Comparison of ENCODE assay signal across 9 cellular contexts in genomic region chr2:47033102-47033880, GRCh38.
A peak's percentile ranks its signal among the peaks of the same experiment; 100 is the strongest.
DNase-seq lines count a peak whose midpoint lies in the region; ATAC-seq and TF ChIP-seq lines count a peak whose summit lies in the region.
"Had no signal": no experiment of that assay in that cellular context is flagged by ENCODE, and none has a peak within 500 bp of the region (broad histone marks: within the 10 kb centered on the region; RNA-seq: fewer than 3 reads in every experiment).

No MANE protein-coding gene starts in this region.

- H3K27ac Mint-ChIP-seq in stimulated activated naive CD8-positive, alpha-beta T cell treated with anti-CD3 and anti-CD28 coated beads, Interleukin-15, Interleukin-2, amounts not matched to agents 100 ng/mL and 50 ng/mL, for 24 hours, result peak overlapping the region; percentile 31
- H3K27ac Mint-ChIP-seq in stimulated activated naive CD8-positive, alpha-beta T cell treated with anti-CD3 and anti-CD28 coated beads, Interleukin-15, amount 100 ng/mL, for 72 hours, result peak overlapping the region in 1 of 2 donors; percentile 15

- H3K4me3 Mint-ChIP-seq in stimulated activated naive CD8-positive, alpha-beta T cell treated with anti-CD3 and anti-CD28 coated beads, Interleukin-15, Interleukin-2, amounts not matched to agents 100 ng/mL and 50 ng/mL, for 24 hours, result no peak overlapping the region
- no peak overlapping the region for H3K4me3 Mint-ChIP-seq in stimulated activated naive CD8-positive, alpha-beta T cell treated with anti-CD3 and anti-CD28 coated beads, Interleukin-15, amount 100 ng/mL, for 72 hours

- no peaks in the 10 kb centered on the region for H3K27me3 Mint-ChIP-seq in stimulated activated naive CD8-positive, alpha-beta T cell treated with anti-CD3 and anti-CD28 coated beads, Interleukin-15, Interleukin-2, amounts not matched to agents 100 ng/mL and 50 ng/mL, for 24 hours
- no peaks in the 10 kb centered on the region for H3K27me3 Mint-ChIP-seq in stimulated activated naive CD8-positive, alpha-beta T cell treated with anti-CD3 and anti-CD28 coated beads, Interleukin-15, amount 100 ng/mL, for 72 hours

- H3K36me3 ChIP-seq in muscle layer of colon (ENCODE audit: insufficient read depth, low read length), result peaks cover 44% of the 10 kb centered on the region

- no peak for ATAC-seq in stimulated activated naive CD8-positive, alpha-beta T cell treated with anti-CD3 and anti-CD28 coated beads, Interleukin-15, amount 100 ng/mL, for 72 hours
- ATAC-seq in GM19035 (IDR thresholded peaks at IDR 0.05; ENCODE audit: unreplicated experiment) (no peak), GM19455 (IDR thresholded peaks at IDR 0.05; ENCODE audit: unreplicated experiment) (no peak), HG03460 (IDR thresholded peaks at IDR 0.05; ENCODE audit: unreplicated experiment) (no peak)

- H3K27me3 ChIP-seq in muscle layer of colon (ENCODE audit: control insufficient read depth in 1 of 2, insufficient read depth in 2 of 2, low read length in 2 of 2), result no peaks in the 10 kb centered on the region

- H3K4me1 ChIP-seq in muscle layer of colon (ENCODE audit: insufficient read depth, low read length), result peaks cover 75% of the 10 kb centered on the region

- H3K4me3 ChIP-seq in cardiac fibroblast (replicated peaks in 1 of 2; ENCODE audit: low read depth in 2 of 2, low read length in 2 of 2) (peak overlapping the region in 1 of 2 donors; percentile 16), muscle layer of colon (ENCODE audit: low read depth in 1 of 2, low read length in 2 of 2) (peak overlapping the region in 1 of 2 donors; percentile 10)

- H3K36me3 Mint-ChIP-seq in stimulated activated naive CD8-positive, alpha-beta T cell treated with anti-CD3 and anti-CD28 coated beads, Interleukin-15, Interleukin-2, amounts not matched to agents 100 ng/mL and 50 ng/mL, for 24 hours (ENCODE audit: low read depth), result peaks cover 21% of the 10 kb centered on the region

- peak overlapping the region; percentile 90 for H3K27ac ChIP-seq in muscle layer of colon (ENCODE audit: low read depth, low read length)

- H3K9me3 ChIP-seq in muscle layer of colon (ENCODE audit: low read length), result no peaks in the 10 kb centered on the region

- H3K4me1 Mint-ChIP-seq in stimulated activated naive CD8-positive, alpha-beta T cell treated with anti-CD3 and anti-CD28 coated beads, Interleukin-15, Interleukin-2, amounts not matched to agents 100 ng/mL and 50 ng/mL, for 24 hours (ENCODE audit: low read depth), result peaks cover 14% of the 10 kb centered on the region
- H3K4me1 Mint-ChIP-seq in stimulated activated naive CD8-positive, alpha-beta T cell treated with anti-CD3 and anti-CD28 coated beads, Interleukin-15, amount 100 ng/mL, for 72 hours, result peaks cover 39% of the 10 kb centered on the region

- DNase-seq in stimulated activated naive CD8-positive, alpha-beta T cell treated with anti-CD3 and anti-CD28 coated beads, Interleukin-15, amount 100 ng/mL, for 72 hours, result no peak
- DNase-seq in cardiac fibroblast (ENCODE audit: low read depth in 2 of 2) (peak; percentile 21 to 34), SIG-M5 treated with dmso at 0.1 percent for 504 hours (lab: John Stamatoyannopoulos, UW; ENCODE audit: unreplicated experiment) (no peak)
- DNase-seq: activated CD4-positive, alpha-beta T cell treated with anti-CD3 and anti-CD28 coated beads, Interleukin-2, amount 50 U/mL, for 4 hours had no signal

- H3K9me3 Mint-ChIP-seq in stimulated activated naive CD8-positive, alpha-beta T cell treated with anti-CD3 and anti-CD28 coated beads, Interleukin-15, Interleukin-2, amounts not matched to agents 100 ng/mL and 50 ng/mL, for 24 hours, result no peaks in the 10 kb centered on the region
- H3K9me3 Mint-ChIP-seq in stimulated activated naive CD8-positive, alpha-beta T cell treated with anti-CD3 and anti-CD28 coated beads, Interleukin-15, amount 100 ng/mL, for 72 hours, result no peaks in the 10 kb centered on the region

- H3K9ac ChIP-seq in muscle layer of colon (ENCODE audit: low read length), result peak overlapping the region; percentile 41

- no peak for TF ChIP-seq CTCF in cardiac fibroblast (IDR thresholded peaks at IDR 0.05; ENCODE audit: low read depth, low read length)

Comparison
In these comparisons a context has a peak if more than half of its experiments do, and no peak if none do; other contexts are left out.
1. DNase-seq: peak in cardiac fibroblast (2 of 2); none in stimulated activated naive CD8-positive, alpha-beta T cell treated with anti-CD3 and anti-CD28 coated beads, Interleukin-15, amount 100 ng/mL, for 72 hours (0 of 2) and SIG-M5 treated with dmso at 0.1 percent for 504 hours (single experiment).